Comparison of ENCODE assay signal across 12 cellular contexts in genomic region chrX:3663576-3664290, GRCh38. TPM values are rescaled to one million over a fixed set of nuclear protein-coding genes. Genes with fewer than 3 reads are reported as not detected.
DNase-seq lines count a peak whose midpoint lies in the region; ATAC-seq, FAIRE-seq and TF ChIP-seq lines count a peak whose summit lies in the region.
"Had no signal": no experiment of that assay in that cellular context is flagged by ENCODE, and none has a peak within 500 bp of the region (broad histone marks: within the 10 kb centered on the region; RNA-seq: fewer than 3 reads in every experiment).

No MANE protein-coding gene starts in this region.

- CTCF ChIA-PET in MCF 10A (lab: Yijun Ruan, JAX): interaction anchor here (0.6 to 1.4 kb wide), 3 partner anchors 12 to 314 kb away, joined by 3 to 4 read pairs (median 3); no protein-coding TSS in a partner anchor

- no TSS peak for BruUV-seq in MCF 10A (replicated peaks; lab: Mats Ljungman, UMichigan)

- no peaks in the 10 kb centered on the region for H3F3A ChIP-seq in DOHH2 (ENCODE audit: control insufficient read depth, insufficient read depth)
- no peaks in the 10 kb centered on the region for H3F3A ChIP-seq in GM23338 (replicated peaks; ENCODE audit: low read depth)

- 0 out of 2 replicates have a peak overlapping the region, but pooled peaks have one; percentile 7 for H3K4me3 ChIP-seq in DOHH2 (ENCODE audit: low read length)
- H3K4me3 ChIP-seq in GM23338: no peak overlapping the region

- peaks cover 25 to 27% of the 10 kb centered on the region in 2 donors for H3K4me1 Mint-ChIP-seq in immature natural killer cell
- no peaks in the 10 kb centered on the region for H3K4me1 Mint-ChIP-seq in MCF 10A (ENCODE audit: insufficient read depth, unreplicated experiment)
- H3K4me1 Mint-ChIP-seq in GM23338: no peaks in the 10 kb centered on the region

- H3K79me2 ChIP-seq in DOHH2 (ENCODE audit: control insufficient read depth, low read length) (no peaks in the 10 kb centered on the region), GM23338 (replicated peaks; ENCODE audit: insufficient read depth) (no peaks in the 10 kb centered on the region)

- H3K4me2 ChIP-seq in DOHH2 (ENCODE audit: low read length) (peak overlapping the region; percentile 31), GM23338 (no peak overlapping the region)

- intact Hi-C loops in MCF 10A (cut with micrococcal nuclease): no loop called here

- H3K9me3 ChIP-seq in DOHH2 (ENCODE audit: control insufficient read depth, insufficient read depth, low read length): no peaks in the 10 kb centered on the region

- H4K20me1 ChIP-seq in DOHH2 (ENCODE audit: control insufficient read depth, insufficient read depth, low read depth, low read length) (no peaks in the 10 kb centered on the region), GM23338 (replicated peaks; ENCODE audit: insufficient read depth) (no peaks in the 10 kb centered on the region)

- POLR2A ChIA-PET in MCF 10A (lab: Yijun Ruan, JAX): no interaction called here

- peaks cover 9% of the 10 kb centered on the region for H3K4me1 ChIP-seq in DOHH2 (ENCODE audit: control insufficient read depth, low read length)
- no peaks in the 10 kb centered on the region for H3K4me1 ChIP-seq in GM23338 (ENCODE audit: insufficient read depth)

- H3K36me3 ChIP-seq in DOHH2 (ENCODE audit: control insufficient read depth, low read length) (no peaks in the 10 kb centered on the region), GM23338 (ENCODE audit: insufficient read depth) (no peaks in the 10 kb centered on the region)

- DNase-seq in NAMALWA (ENCODE audit: low spot score) (peak; percentile 29), immature natural killer cell (no peak), MCF 10A (ENCODE audit: unreplicated experiment) (no peak), NCI-H1930 (lab: John Stamatoyannopoulos, UW) (no peak), GM23338 (ENCODE audit: low spot score) (no peak), RCC 7860 (ENCODE audit: low spot score) (no peak)
- DNase-seq: activated CD4-positive, alpha-beta T cell treated with anti-CD3 and anti-CD28 coated beads, Interleukin-2, amount 50 U/mL, for 1 hour; amniotic stem cell; MM.1S; PC-3 had no signal

- no peak overlapping the region for H2AFZ ChIP-seq in GM23338

- no peak overlapping the region for H3K4me3 Mint-ChIP-seq in immature natural killer cell
- H3K4me3 Mint-ChIP-seq in MCF 10A (ENCODE audit: unreplicated experiment): no peak overlapping the region
- no peak overlapping the region for H3K4me3 Mint-ChIP-seq in GM23338

- TF ChIP-seq CTCF in DOHH2 (IDR thresholded peaks at IDR 0.05; ENCODE audit: low read depth, low read length, poor library complexity, severe bottlenecking) (no peak), MCF 10A (IDR thresholded peaks at IDR 0.05; ENCODE audit: unreplicated experiment) (no peak), GM23338 (conservative IDR thresholded peaks at IDR 0.05; ENCODE audit: low read depth in 2 of 2) (no peak)

- H3K9me3 Mint-ChIP-seq in immature natural killer cell (peaks cover 0 to 2% (median 0%) of the 10 kb centered on the region in 6 donors), MCF 10A (ENCODE audit: unreplicated experiment) (no peaks in the 10 kb centered on the region), GM23338 (no peaks in the 10 kb centered on the region)

- FAIRE-seq in RCC 7860 (lab: Jason Lieb, UNC): no peak

- H3K9me2 ChIP-seq in DOHH2 (replicated peaks; ENCODE audit: control insufficient read depth, low read length) (no peaks in the 10 kb centered on the region), GM23338 (ENCODE audit: insufficient read depth) (no peaks in the 10 kb centered on the region)

- H3K36me3 Mint-ChIP-seq in immature natural killer cell (peaks cover 0 to 13% (median 5%) of the 10 kb centered on the region in 3 donors), MCF 10A (ENCODE audit: insufficient read depth, unreplicated experiment) (peaks cover 24% of the 10 kb centered on the region), GM23338 (ENCODE audit: low read depth) (peaks cover 13% of the 10 kb centered on the region; the same call in 2 of the 3 replicates)

- H3K27me3 Mint-ChIP-seq in immature natural killer cell (ENCODE audit: low read depth in 3 of 3) (peaks cover 0 to 4% (median 0%) of the 10 kb centered on the region in 3 donors), MCF 10A (ENCODE audit: insufficient read depth, unreplicated experiment) (no peaks in the 10 kb centered on the region), GM23338 (ENCODE audit: insufficient read depth, low read depth, poor library complexity) (peaks cover 3% of the 10 kb centered on the region)

- H3K27ac Mint-ChIP-seq in immature natural killer cell (peak overlapping the region; percentile 52 to 80 (median 68)), MCF 10A (ENCODE audit: low read depth, unreplicated experiment) (no peak overlapping the region), GM23338 (no peak overlapping the region)

- H3K27ac ChIP-seq in DOHH2 (ENCODE audit: low read depth, low read length): no peak overlapping the region
- H3K27ac ChIP-seq in GM23338 (ENCODE audit: low read depth): no peak overlapping the region

- H3K27me3 ChIP-seq in DOHH2 (ENCODE audit: control insufficient read depth, low read length) (no peaks in the 10 kb centered on the region), GM23338 (ENCODE audit: insufficient read depth) (no peaks in the 10 kb centered on the region)

- peak; percentile 60 for ATAC-seq in GM21390 (IDR thresholded peaks at IDR 0.05; ENCODE audit: unreplicated experiment)
- ATAC-seq in GM23338: no peak
- ATAC-seq: PC-3 had no signal

TF ChIP-seq in GM23338, 12 proteins besides CTCF, POLR2A, EP300 and RAD21 (continues in another document):
- TF ChIP-seq EZH2 (IDR thresholded peaks at IDR 0.05; ENCODE audit: low read depth, unreplicated experiment): no peak
- no peak for TF ChIP-seq REST (IDR thresholded peaks at IDR 0.05; ENCODE audit: unreplicated experiment)
- no peak for TF ChIP-seq JUNB (IDR thresholded peaks at IDR 0.05; ENCODE audit: unreplicated experiment)
- no peak for TF ChIP-seq NANOG (IDR thresholded peaks at IDR 0.05; ENCODE audit: borderline replicate concordance)

RNA-seq across cellular contexts. Expression of gene PRKX, which starts 49.7 kb away (rescaled TPM):
- polyA plus RNA-seq in immature natural killer cell (100 to 1,000 TPM in 1 of 3 donors, 10 to 100 TPM in 2; 65.3 to 117 (median 65.9) TPM), GM23338 (2016; fragmentation: Nextera tagmentation; extraction: Ambion mirVana) (11.7 and 12.9 TPM in 2 replicates)
- 35.3 and 35.6 TPM in 2 replicates for total RNA-seq in MCF 10A (2022)
- total RNA-seq in GM23338 (2014; rRNA removed; shearing (Covaris generic)): 43.5 and 71.8 TPM in 2 replicates

Comparison
In these comparisons a context has a peak if more than half of its experiments do, and no peak if none do; other contexts are left out.
1. H3K27ac Mint-ChIP-seq: peak in immature natural killer cell (6 of 6); none in MCF 10A (single experiment) and GM23338 (single experiment).